1 cellular context compared by ENCODE assay signal in the genomic region with DNA sequence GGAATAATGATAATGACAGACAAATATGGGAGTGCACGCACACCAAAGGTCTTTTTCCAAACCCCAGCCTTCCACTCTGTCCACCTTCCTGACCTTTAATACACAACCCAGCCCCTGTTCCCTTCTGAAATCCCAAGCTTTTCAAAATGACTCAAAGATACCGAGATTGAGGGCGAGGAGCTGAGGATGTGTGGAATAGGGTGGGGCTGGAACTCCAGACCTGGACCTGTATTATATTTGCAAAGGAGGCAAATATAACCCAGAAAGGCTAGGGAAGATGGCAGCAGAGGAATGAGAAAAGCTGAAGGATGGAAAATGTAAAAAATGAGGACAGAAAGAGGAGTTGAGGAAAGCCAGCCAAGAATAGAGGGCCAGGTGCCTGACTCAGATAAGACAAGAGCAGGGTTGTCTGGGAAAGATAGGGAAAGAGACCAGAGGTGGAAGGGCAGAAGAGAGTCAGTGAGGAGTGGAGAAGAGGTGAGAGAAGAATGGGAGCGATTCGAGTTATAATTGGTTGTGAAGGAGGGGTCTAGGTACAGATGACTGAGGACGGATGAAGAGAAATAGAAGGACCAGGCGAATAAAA.
TF ChIP-seq lines count a peak whose summit lies in the region.

No MANE protein-coding gene starts in this region.

TF ChIP-seq in HCT116, 20 proteins besides CTCF, POLR2A, EP300 and RAD21 (continued from another document):
- TF ChIP-seq, protein P1, sequence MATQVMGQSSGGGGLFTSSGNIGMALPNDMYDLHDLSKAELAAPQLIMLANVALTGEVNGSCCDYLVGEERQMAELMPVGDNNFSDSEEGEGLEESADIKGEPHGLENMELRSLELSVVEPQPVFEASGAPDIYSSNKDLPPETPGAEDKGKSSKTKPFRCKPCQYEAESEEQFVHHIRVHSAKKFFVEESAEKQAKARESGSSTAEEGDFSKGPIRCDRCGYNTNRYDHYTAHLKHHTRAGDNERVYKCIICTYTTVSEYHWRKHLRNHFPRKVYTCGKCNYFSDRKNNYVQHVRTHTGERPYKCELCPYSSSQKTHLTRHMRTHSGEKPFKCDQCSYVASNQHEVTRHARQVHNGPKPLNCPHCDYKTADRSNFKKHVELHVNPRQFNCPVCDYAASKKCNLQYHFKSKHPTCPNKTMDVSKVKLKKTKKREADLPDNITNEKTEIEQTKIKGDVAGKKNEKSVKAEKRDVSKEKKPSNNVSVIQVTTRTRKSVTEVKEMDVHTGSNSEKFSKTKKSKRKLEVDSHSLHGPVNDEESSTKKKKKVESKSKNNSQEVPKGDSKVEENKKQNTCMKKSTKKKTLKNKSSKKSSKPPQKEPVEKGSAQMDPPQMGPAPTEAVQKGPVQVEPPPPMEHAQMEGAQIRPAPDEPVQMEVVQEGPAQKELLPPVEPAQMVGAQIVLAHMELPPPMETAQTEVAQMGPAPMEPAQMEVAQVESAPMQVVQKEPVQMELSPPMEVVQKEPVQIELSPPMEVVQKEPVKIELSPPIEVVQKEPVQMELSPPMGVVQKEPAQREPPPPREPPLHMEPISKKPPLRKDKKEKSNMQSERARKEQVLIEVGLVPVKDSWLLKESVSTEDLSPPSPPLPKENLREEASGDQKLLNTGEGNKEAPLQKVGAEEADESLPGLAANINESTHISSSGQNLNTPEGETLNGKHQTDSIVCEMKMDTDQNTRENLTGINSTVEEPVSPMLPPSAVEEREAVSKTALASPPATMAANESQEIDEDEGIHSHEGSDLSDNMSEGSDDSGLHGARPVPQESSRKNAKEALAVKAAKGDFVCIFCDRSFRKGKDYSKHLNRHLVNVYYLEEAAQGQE (IDR thresholded peaks at IDR 0.05; ENCODE audit: low read depth), result no peak
- TF ChIP-seq EZH2phosphoT487 (IDR thresholded peaks at IDR 0.05; ENCODE audit: borderline replicate concordance), result no peak
- no peak for TF ChIP-seq EGR1 (IDR thresholded peaks at IDR 0.05; ENCODE audit: low read depth)
- TF ChIP-seq TCF7L2 (IDR thresholded peaks at IDR 0.05; ENCODE audit: borderline replicate concordance, extremely low read depth, insufficient read depth, insufficient read length), result no peak
- TF ChIP-seq, protein P2, sequence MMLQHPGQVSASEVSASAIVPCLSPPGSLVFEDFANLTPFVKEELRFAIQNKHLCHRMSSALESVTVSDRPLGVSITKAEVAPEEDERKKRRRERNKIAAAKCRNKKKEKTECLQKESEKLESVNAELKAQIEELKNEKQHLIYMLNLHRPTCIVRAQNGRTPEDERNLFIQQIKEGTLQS (IDR thresholded peaks at IDR 0.05), result no peak
- no peak for TF ChIP-seq CEBPB (IDR thresholded peaks at IDR 0.05; ENCODE audit: low read depth)
- no peak; the same call in 1 of the 2 replicates for TF ChIP-seq POLR2AphosphoS5 (IDR thresholded peaks at IDR 0.05; ENCODE audit: low read depth, low read length)
- TF ChIP-seq FOSL1 (IDR thresholded peaks at IDR 0.05; ENCODE audit: low read depth), result no peak
- TF ChIP-seq SP1 (IDR thresholded peaks at IDR 0.05; ENCODE audit: low read depth), result no peak
